In the genomic region with DNA sequence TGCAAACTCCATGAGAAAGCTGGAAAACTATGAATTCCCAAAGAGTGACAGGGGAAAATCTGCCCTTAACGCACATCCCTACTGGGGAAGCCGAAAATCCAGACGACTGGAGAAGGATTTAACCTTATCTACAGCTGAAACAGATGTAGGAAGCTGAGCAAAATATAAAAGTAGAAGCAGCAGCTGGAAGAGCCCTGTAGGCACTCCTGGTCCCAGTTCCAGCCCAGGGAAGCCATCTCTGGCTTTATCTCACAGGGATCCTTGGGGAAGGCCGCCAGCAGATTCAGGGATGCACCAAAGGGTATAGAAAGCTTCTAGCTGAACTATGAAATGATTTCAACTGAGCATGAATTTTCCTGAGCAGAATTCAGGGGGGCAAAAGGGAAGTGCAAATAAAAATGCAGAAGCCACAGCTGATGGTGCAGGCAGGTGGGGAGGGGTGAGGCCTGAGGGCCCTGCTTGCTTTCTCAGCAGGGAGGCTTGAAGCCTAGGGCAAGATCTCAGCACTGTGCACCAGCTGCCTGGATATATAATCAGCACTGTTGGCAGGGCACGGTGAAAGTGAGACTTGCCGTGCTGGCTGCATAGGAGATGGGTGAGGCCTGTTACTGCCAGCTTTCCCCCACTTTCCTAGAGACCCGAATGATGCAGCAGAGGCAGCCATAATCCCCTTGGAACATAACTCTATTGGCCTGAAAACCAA, we compare ENCODE assay signal across 15 cellular contexts.
A peak's percentile ranks its signal among the peaks of the same experiment; 100 is the strongest.
DNase-seq lines count a peak whose midpoint lies in the region; ATAC-seq and TF ChIP-seq lines count a peak whose summit lies in the region.
"Had no signal": no experiment of that assay in that cellular context is flagged by ENCODE, and none has a peak within 500 bp of the region (broad histone marks: within the 10 kb centered on the region; RNA-seq: fewer than 3 reads in every experiment).

No MANE protein-coding gene starts in this region.

- 0 out of 2 replicates have a peak overlapping the region, but pooled peaks have one; percentile 20 for H3K27ac ChIP-seq in SK-N-MC
- H3K27ac ChIP-seq: A549, KMS-11, PC-9 had no signal

- H3K4me1 ChIP-seq in BE2C = no peaks in the 10 kb centered on the region
- H3K4me1 ChIP-seq: A549 had no signal

- H3K4me3 ChIP-seq in BE2C (ENCODE audit: low read depth, low read length) = no peak overlapping the region
- 0 out of 2 replicates have a peak overlapping the region, but pooled peaks have one; percentile 7 for H3K4me3 ChIP-seq in SK-N-MC
- H3K4me3 ChIP-seq: A549, PC-9 had no signal

- no peak for TF ChIP-seq CTCF in BE2C (IDR thresholded peaks at IDR 0.05; ENCODE audit: low read depth, low read length)

- peak; percentile 59 for DNase-seq in BE2C
- DNase-seq in NCI-H146 (lab: John Stamatoyannopoulos, UW) = peak; percentile 92
- DNase-seq in NCI-H446 (lab: John Stamatoyannopoulos, UW) = peak; percentile 3 to 76
- DNase-seq in SK-N-MC (ENCODE audit: low read depth, low spot score) = no peak
- no peak for DNase-seq in cortex of kidney (lab: John Stamatoyannopoulos, UW)
- no peak for DNase-seq in activated CD8-positive, alpha-beta memory T cell treated with anti-CD3 and anti-CD28 coated beads, Interleukin-2, amount 50 U/mL, for 48 hours
- DNase-seq: CD4-positive, CD25-positive, alpha-beta regulatory T cell; NCI-H1105; NCI-H2029; NK-92 treated with Interleukin-12 subunit alpha and Interleukin-12 subunit beta, amount 100 ng/mL, for 24 hours; PC-9 had no signal

- ATAC-seq in HG03045 (IDR thresholded peaks at IDR 0.05; ENCODE audit: unreplicated experiment) = no peak
- ATAC-seq in HG03432 (IDR thresholded peaks at IDR 0.05; ENCODE audit: unreplicated experiment) = no peak
- ATAC-seq: A549 had no signal

- H3K9me3 ChIP-seq in BE2C (no peaks in the 10 kb centered on the region), SK-N-MC (ENCODE audit: low read depth, low read length) (no peaks in the 10 kb centered on the region)
- H3K9me3 ChIP-seq: A549 had no signal

- H3K9ac ChIP-seq in SK-N-MC (ENCODE audit: insufficient read length) = no peak overlapping the region
- H3K9ac ChIP-seq: KMS-11 had no signal

- H3K36me3 ChIP-seq in BE2C (no peaks in the 10 kb centered on the region), SK-N-MC (ENCODE audit: insufficient read depth, low read length) (no peaks in the 10 kb centered on the region)

- H3K27me3 ChIP-seq in BE2C = no peaks in the 10 kb centered on the region

Comparison
In these comparisons a context has a peak if more than half of its experiments do, and no peak if none do; other contexts are left out.
1. DNase-seq: peak in BE2C (single experiment), NCI-H146 (single experiment) and NCI-H446 (2 of 2); none in SK-N-MC (single experiment), cortex of kidney (single experiment) and activated CD8-positive, alpha-beta memory T cell treated with anti-CD3 and anti-CD28 coated beads, Interleukin-2, amount 50 U/mL, for 48 hours (single experiment).